Comparison of ENCODE assay signal across 8 cellular contexts in the genomic region with DNA sequence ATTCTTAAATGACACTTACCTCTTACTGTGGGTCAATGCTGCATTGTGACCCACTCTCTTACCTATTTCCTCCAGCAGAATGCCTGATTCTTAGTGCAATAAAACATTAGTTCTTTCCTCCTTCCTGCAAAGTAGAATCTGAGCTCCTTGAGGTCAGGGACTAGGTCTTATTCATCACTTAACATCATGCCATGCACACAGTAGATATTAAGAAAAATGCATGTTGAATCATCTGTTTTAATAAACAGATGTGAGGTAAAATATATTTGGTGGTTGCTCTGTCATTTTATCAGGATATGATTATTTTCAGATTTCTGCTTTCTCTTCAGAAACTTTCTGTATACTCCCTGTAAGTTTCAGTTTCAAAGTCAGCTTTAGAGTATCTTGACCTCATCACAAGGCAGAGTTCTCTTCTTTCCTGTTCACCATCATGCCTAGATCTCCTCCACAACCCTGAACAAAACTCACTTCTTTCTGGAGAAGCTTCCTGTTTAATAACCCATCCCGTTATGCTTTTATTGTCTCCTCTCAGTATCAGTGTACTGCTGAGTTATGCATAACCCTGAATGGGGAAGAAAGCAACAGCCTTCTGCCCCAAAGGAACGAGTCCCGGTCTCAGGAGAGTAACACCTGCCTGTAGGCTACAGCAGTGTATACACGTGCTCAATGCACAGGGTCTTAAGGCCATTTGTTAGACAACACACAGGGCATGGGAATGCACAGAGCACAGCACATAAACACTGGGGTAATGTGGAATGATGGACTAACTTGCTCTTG. TPM values are rescaled to one million over a fixed set of nuclear protein-coding genes. Genes with fewer than 3 reads are reported as not detected.
DNase-seq lines count a peak whose midpoint lies in the region; ATAC-seq and TF ChIP-seq lines count a peak whose summit lies in the region.
"Had no signal": no experiment of that assay in that cellular context is flagged by ENCODE, and none has a peak within 500 bp of the region (broad histone marks: within the 10 kb centered on the region; RNA-seq: fewer than 3 reads in every experiment).

No MANE protein-coding gene starts in this region.

- H3K9me3 Mint-ChIP-seq in activated CD8-positive, alpha-beta T cell treated with anti-CD3 and anti-CD28 coated beads, Interleukin-2, amount 10 ng/mL, durations not matched to agents 7 days and 5 days (ENCODE audit: insufficient read depth): no peaks in the 10 kb centered on the region

- no peaks in the 10 kb centered on the region for H3K36me3 ChIP-seq in spleen
- H3K36me3 ChIP-seq in testis (ENCODE audit: low read depth, missing control alignments): no peaks in the 10 kb centered on the region
- H3K36me3 ChIP-seq: left lung had no signal

- no peak for TF ChIP-seq CTCF in spleen (IDR thresholded peaks at IDR 0.05 in 8 of 11, conservative IDR thresholded peaks at IDR 0.05 in 3 of 11)
- TF ChIP-seq CTCF in testis (IDR thresholded peaks at IDR 0.05): no peak

- no peak for DNase-seq in activated CD8-positive, alpha-beta T cell treated with anti-CD3 and anti-CD28 coated beads, Interleukin-2, amount 10 ng/mL, durations not matched to agents 7 days and 5 days
- DNase-seq in spleen (no peak), testis (no peak), pons (ENCODE audit: low spot score) (no peak), G401 (ENCODE audit: low spot score) (no peak)
- DNase-seq: left lung had no signal

- H3K27me3 Mint-ChIP-seq in activated CD8-positive, alpha-beta T cell treated with anti-CD3 and anti-CD28 coated beads, Interleukin-2, amount 10 ng/mL, durations not matched to agents 7 days and 5 days (ENCODE audit: low read depth): no peaks in the 10 kb centered on the region

- no peak for TF ChIP-seq POLR2A in spleen (IDR thresholded peaks at IDR 0.05)
- TF ChIP-seq POLR2A in testis (IDR thresholded peaks at IDR 0.05): no peak

- peak overlapping the region; percentile 75 for H3K27ac Mint-ChIP-seq in activated CD8-positive, alpha-beta T cell treated with anti-CD3 and anti-CD28 coated beads, Interleukin-2, amount 10 ng/mL, durations not matched to agents 7 days and 5 days

- H3K4me1 Mint-ChIP-seq in activated CD8-positive, alpha-beta T cell treated with anti-CD3 and anti-CD28 coated beads, Interleukin-2, amount 10 ng/mL, durations not matched to agents 7 days and 5 days (ENCODE audit: low read depth): peaks cover 56% of the 10 kb centered on the region

- H3K36me3 Mint-ChIP-seq in activated CD8-positive, alpha-beta T cell treated with anti-CD3 and anti-CD28 coated beads, Interleukin-2, amount 10 ng/mL, durations not matched to agents 7 days and 5 days (ENCODE audit: low read depth): no peaks in the 10 kb centered on the region

- H3K4me3 ChIP-seq in spleen: no peak overlapping the region
- no peak overlapping the region for H3K4me3 ChIP-seq in testis
- H3K4me3 ChIP-seq: left lung had no signal

- intact Hi-C loops in spleen (cut with DNase I; ENCODE audit: low total_unique reads): no loop called here
- intact Hi-C loops in testis (cut with DNase I; ENCODE audit: low total_unique reads): no loop called here

- peak overlapping the region; percentile 20 for H3K4me3 Mint-ChIP-seq in activated CD8-positive, alpha-beta T cell treated with anti-CD3 and anti-CD28 coated beads, Interleukin-2, amount 10 ng/mL, durations not matched to agents 7 days and 5 days

- H3K9me3 ChIP-seq in spleen (no peaks in the 10 kb centered on the region), testis (no peaks in the 10 kb centered on the region)
- H3K9me3 ChIP-seq: left lung had no signal

- H3K27ac ChIP-seq in spleen (peak overlapping the region in 7 of 8 donors; percentile 9 to 63 (median 30)), testis (no peak overlapping the region)
- H3K27ac ChIP-seq: left lung had no signal

- POLR2A ChIA-PET in activated CD8-positive, alpha-beta T cell treated with anti-CD3 and anti-CD28 coated beads, Interleukin-2, amount 10 ng/mL, durations not matched to agents 7 days and 5 days (lab: Charles Lee): interaction anchor here (0.9 to 1.2 kb wide), 6 partner anchors 10 to 54 kb away, joined by 3 to 5 read pairs (median 3); no protein-coding TSS in a partner anchor

- H3K4me1 ChIP-seq in spleen: peaks cover 0 to 48% (median 13%) of the 10 kb centered on the region in 6 donors
- H3K4me1 ChIP-seq in testis: peaks cover 4% of the 10 kb centered on the region

- CTCF ChIA-PET in activated CD8-positive, alpha-beta T cell treated with anti-CD3 and anti-CD28 coated beads, Interleukin-2, amount 10 ng/mL, durations not matched to agents 7 days and 5 days (lab: Charles Lee): interaction anchor here (0.8 to 4.6 kb wide), 9 partner anchors 10 to 134 kb away, joined by 3 to 33 read pairs (median 6); a partner anchor contains a TSS

- in situ Hi-C loops in G401 (cut with HindIII; ENCODE audit: low sequenced_read_pairs): loop anchor here (10.0 kb wide), 1 partner anchor 617 kb away; no protein-coding TSS in a partner anchor

- 25 to 46% (median 31%) methylated on average over 4 of the region's 4 CpGs for WGBS in spleen, 5 donors
- 38 to 57% methylated on average over 4 of the region's 4 CpGs for WGBS in testis, 2 donors

- H3K27me3 ChIP-seq in spleen (replicated peaks in 1 of 7) (no peaks in the 10 kb centered on the region), testis (no peaks in the 10 kb centered on the region)
- H3K27me3 ChIP-seq: left lung had no signal

- ATAC-seq in GM18868 (IDR thresholded peaks at IDR 0.05; ENCODE audit: unreplicated experiment) (peak; percentile 63), HG02759 (IDR thresholded peaks at IDR 0.05; ENCODE audit: unreplicated experiment) (peak; percentile 62)
- ATAC-seq in activated CD8-positive, alpha-beta T cell treated with anti-CD3 and anti-CD28 coated beads, Interleukin-2, amount 10 ng/mL, durations not matched to agents 7 days and 5 days: peak; percentile 83
- ATAC-seq: left lung had no signal

RNA-seq across cellular contexts. Expression of a gene that starts 30.3 kb away (rescaled TPM):
- 10 to 100 TPM; 75.2 to 90.8 TPM for total RNA-seq in activated CD8-positive, alpha-beta T cell treated with anti-CD3 and anti-CD28 coated beads, Interleukin-2, amount 10 ng/mL, durations not matched to agents 7 days and 5 days
- 10 to 100 TPM; 37.8 to 80.5 (median 64.0) TPM for total RNA-seq in spleen
- 100 to 1,000 TPM in 2 of 3 donors, 10 to 100 TPM in 1; 77.0 to 106 (median 104) TPM for polyA plus RNA-seq in spleen
- 10 to 100 TPM; 59.3 to 64.4 TPM for total RNA-seq in testis
- polyA plus RNA-seq in testis (ENCODE audit: insufficient read depth, low read depth, low replicate concordance): 98.5 TPM
- 58.7 and 73.6 TPM in 2 replicates for total RNA-seq in G401 (2014; rRNA removed; shearing (Covaris generic))

RNA-seq across cellular contexts. Expression of a gene that starts 35.0 kb away (rescaled TPM):
- total RNA-seq in activated CD8-positive, alpha-beta T cell treated with anti-CD3 and anti-CD28 coated beads, Interleukin-2, amount 10 ng/mL, durations not matched to agents 7 days and 5 days: under 1 TPM in 1 of 2 experiments, not detected in 1; 0.05 TPM
- 1 to 10 TPM in 4 of 7 donors, under 1 TPM in 3; 0.40 to 1.8 (median 1.0) TPM for total RNA-seq in spleen
- polyA plus RNA-seq in spleen: under 1 TPM; 0.38 to 0.63 (median 0.42) TPM
- 10 to 100 TPM; 15.6 to 22.7 TPM for total RNA-seq in testis
- polyA plus RNA-seq in testis (ENCODE audit: insufficient read depth, low read depth, low replicate concordance): 9.7 TPM
- not detected in 2 replicates for total RNA-seq in G401 (2014; rRNA removed; shearing (Covaris generic))

RNA-seq across cellular contexts. Expression of a gene that starts 53.7 kb away (rescaled TPM):
- 10 to 100 TPM; 45.8 to 51.5 TPM for total RNA-seq in activated CD8-positive, alpha-beta T cell treated with anti-CD3 and anti-CD28 coated beads, Interleukin-2, amount 10 ng/mL, durations not matched to agents 7 days and 5 days
- total RNA-seq in spleen: 10 to 100 TPM; 14.1 to 31.8 (median 18.5) TPM
- 10 to 100 TPM; 11.5 to 26.5 (median 24.3) TPM for polyA plus RNA-seq in spleen
- total RNA-seq in testis: 10 to 100 TPM in 1 of 2 donors, 1 to 10 TPM in 1; 7.2 to 13.0 TPM
- 8.2 TPM for polyA plus RNA-seq in testis (ENCODE audit: insufficient read depth, low read depth, low replicate concordance)
- not detected in 2 replicates for total RNA-seq in G401 (2014; rRNA removed; shearing (Covaris generic))

Comparison
In these comparisons a context has a peak if more than half of its experiments do, and no peak if none do; other contexts are left out.
1. H3K27ac ChIP-seq: peak in spleen (7 of 8); none in testis (0 of 2).
2. RNA of a gene that starts 35.0 kb away (total RNA-seq): 15.6 to 22.7 TPM in testis; 0.40 to 1.8 TPM in spleen, 0.05 TPM in activated CD8-positive, alpha-beta T cell treated with anti-CD3 and anti-CD28 coated beads, Interleukin-2, amount 10 ng/mL, durations not matched to agents 7 days and 5 days and not detected in G401; every median in the first group is over 4 times any median in the second.
3. Peak in every context shown above with its lines, with median percentiles within 50 percentile points of each other: ATAC-seq.